In the genomic region with DNA sequence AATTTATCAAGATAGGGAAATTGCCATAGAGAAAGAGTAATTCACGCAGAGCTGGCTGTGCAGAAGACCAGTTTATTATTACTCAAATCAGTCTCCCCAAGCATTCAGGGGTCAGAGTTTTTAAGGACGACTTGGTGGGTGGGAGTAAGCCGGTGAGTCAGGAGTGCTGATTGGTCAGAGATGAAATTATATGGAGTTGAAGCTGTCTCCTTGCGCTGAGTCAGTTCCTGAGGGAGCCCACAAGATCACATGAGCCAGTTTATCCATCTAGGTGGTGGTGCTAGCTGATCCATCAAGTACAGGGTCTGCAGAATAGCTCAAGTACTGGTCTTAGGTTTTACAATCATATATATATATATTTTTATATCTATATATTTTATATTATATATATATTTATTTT, we compare ENCODE assay signal across 14 cellular contexts. TPM values are rescaled to one million over a fixed set of nuclear protein-coding genes. Genes with fewer than 3 reads are reported as not detected.
DNase-seq lines count a peak whose midpoint lies in the region; ATAC-seq and TF ChIP-seq lines count a peak whose summit lies in the region.
"Had no signal": no experiment of that assay in that cellular context is flagged by ENCODE, and none has a peak within 500 bp of the region (broad histone marks: within the 10 kb centered on the region; RNA-seq: fewer than 3 reads in every experiment).

No MANE protein-coding gene starts in this region.

- no peak overlapping the region for H3K4me3 ChIP-seq in RWPE2 (ENCODE audit: severe bottlenecking)
- no peak overlapping the region for H3K4me3 ChIP-seq in fibroblast of lung (replicated peaks in 1 of 4; ENCODE audit: control extremely low read depth in 1 of 4, insufficient read depth in 1 of 4, low read depth in 3 of 4, low read length in 4 of 4)
- no peak overlapping the region for H3K4me3 ChIP-seq in MM.1S (ENCODE audit: low read length)
- no peak overlapping the region for H3K4me3 ChIP-seq in Karpas-422 (ENCODE audit: low read length)
- H3K4me3 ChIP-seq: neural progenitor cell had no signal

- H3K4me1 Mint-ChIP-seq in activated naive CD4-positive, alpha-beta T cell treated with anti-CD3 and anti-CD28 coated beads for 36 hours (ENCODE audit: low read depth): no peaks in the 10 kb centered on the region
- peaks cover 4% of the 10 kb centered on the region for H3K4me1 Mint-ChIP-seq in type B pancreatic cell (ENCODE audit: unreplicated experiment)
- H3K4me1 Mint-ChIP-seq: neural progenitor cell had no signal

- H3K27ac Mint-ChIP-seq in activated naive CD4-positive, alpha-beta T cell treated with anti-CD3 and anti-CD28 coated beads, Interleukin-2, amount 50 U/mL, for 72 hours: no peak overlapping the region
- no peak overlapping the region for H3K27ac Mint-ChIP-seq in activated naive CD4-positive, alpha-beta T cell treated with anti-CD3 and anti-CD28 coated beads for 36 hours
- H3K27ac Mint-ChIP-seq in type B pancreatic cell: no peak overlapping the region
- H3K27ac Mint-ChIP-seq: neural progenitor cell; stimulated activated naive CD8-positive, alpha-beta T cell treated with anti-CD3 and anti-CD28 coated beads, Interleukin-15, Interleukin-2, amounts not matched to agents 100 ng/mL and 50 ng/mL, for 24 hours had no signal

- peak; percentile 69 to 84 for ATAC-seq in activated naive CD4-positive, alpha-beta T cell treated with anti-CD3 and anti-CD28 coated beads, Interleukin-2, amount 50 U/mL, for 72 hours
- peak; percentile 51; the same call in 2 of the 3 replicates for ATAC-seq in RWPE2 (ENCODE audit: low read depth)

- H3K4me2 ChIP-seq in fibroblast of lung (ENCODE audit: extremely low read depth, insufficient read depth, low read length): no peak overlapping the region
- no peak overlapping the region for H3K4me2 ChIP-seq in MM.1S (ENCODE audit: low read depth, low read length)
- no peak overlapping the region for H3K4me2 ChIP-seq in Karpas-422 (ENCODE audit: low read depth, low read length, poor library complexity, severe bottlenecking)
- H3K4me2 ChIP-seq: neural progenitor cell had no signal

- H3K9ac ChIP-seq in fibroblast of lung (ENCODE audit: insufficient read depth, low read length) (no peak overlapping the region), MM.1S (ENCODE audit: low read length) (no peak overlapping the region), Karpas-422 (ENCODE audit: low read length) (no peak overlapping the region)
- H3K9ac ChIP-seq: neural progenitor cell had no signal

- no peaks in the 10 kb centered on the region for H3F3A ChIP-seq in MM.1S (ENCODE audit: insufficient read depth, low read length)

- intact Hi-C loops in activated naive CD4-positive, alpha-beta T cell treated with anti-CD3 and anti-CD28 coated beads for 36 hours (cut with micrococcal nuclease): no loop called here

- CTCF ChIA-PET in activated naive CD4-positive, alpha-beta T cell treated with anti-CD3 and anti-CD28 coated beads for 36 hours (lab: Charles Lee): interaction anchor here (0.6 kb wide), 1 partner anchor 99 kb away, joined by 5 read pairs; no protein-coding TSS in a partner anchor

- H3K79me2 ChIP-seq in fibroblast of lung (ENCODE audit: control insufficient read depth, insufficient read depth, low read length): no peaks in the 10 kb centered on the region
- no peaks in the 10 kb centered on the region for H3K79me2 ChIP-seq in MM.1S (ENCODE audit: low read length)
- H3K79me2 ChIP-seq in Karpas-422 (ENCODE audit: low read length): no peaks in the 10 kb centered on the region

- H3K9me3 ChIP-seq in RWPE2 (ENCODE audit: severe bottlenecking): no peaks in the 10 kb centered on the region
- no peaks in the 10 kb centered on the region for H3K9me3 ChIP-seq in fibroblast of lung (ENCODE audit: control insufficient read depth, insufficient read depth, low read depth, low read length)
- H3K9me3 ChIP-seq in MM.1S (replicated peaks; ENCODE audit: insufficient read depth, low read length): no peaks in the 10 kb centered on the region
- no peaks in the 10 kb centered on the region for H3K9me3 ChIP-seq in Karpas-422 (ENCODE audit: low read length)

- H2AFZ ChIP-seq in fibroblast of lung (ENCODE audit: low read length): no peak overlapping the region
- no peak overlapping the region for H2AFZ ChIP-seq in MM.1S (ENCODE audit: low read length)
- H2AFZ ChIP-seq in Karpas-422 (ENCODE audit: low read length): no peak overlapping the region
- H2AFZ ChIP-seq: neural progenitor cell had no signal

- H3K9me3 Mint-ChIP-seq in activated naive CD4-positive, alpha-beta T cell treated with anti-CD3 and anti-CD28 coated beads, Interleukin-2, amount 50 U/mL, for 72 hours: no peaks in the 10 kb centered on the region
- H3K9me3 Mint-ChIP-seq in activated naive CD4-positive, alpha-beta T cell treated with anti-CD3 and anti-CD28 coated beads for 36 hours: no peaks in the 10 kb centered on the region
- no peaks in the 10 kb centered on the region for H3K9me3 Mint-ChIP-seq in type B pancreatic cell
- H3K9me3 Mint-ChIP-seq: neural progenitor cell; stimulated activated naive CD8-positive, alpha-beta T cell treated with anti-CD3 and anti-CD28 coated beads, Interleukin-15, Interleukin-2, amounts not matched to agents 100 ng/mL and 50 ng/mL, for 24 hours had no signal

- H3K27ac ChIP-seq in RWPE2 (ENCODE audit: poor library complexity, severe bottlenecking) (no peak overlapping the region), fibroblast of lung (ENCODE audit: insufficient read depth, low read length) (no peak overlapping the region), MM.1S (ENCODE audit: low read length) (no peak overlapping the region), Karpas-422 (ENCODE audit: low read length) (no peak overlapping the region)
- H3K27ac ChIP-seq: neural progenitor cell had no signal

- DNase-seq in activated naive CD4-positive, alpha-beta T cell treated with anti-CD3 and anti-CD28 coated beads, Interleukin-2, amount 50 U/mL, for 72 hours (ENCODE audit: low spot score in 2 of 2): no peak
- DNase-seq in activated naive CD4-positive, alpha-beta T cell treated with anti-CD3 and anti-CD28 coated beads for 36 hours: no peak
- DNase-seq in RWPE2 (ENCODE audit: low spot score): no peak
- DNase-seq in fibroblast of lung (ENCODE audit: low read depth in 2 of 2): peak; percentile 36 to 87
- no peak for DNase-seq in type B pancreatic cell (ENCODE audit: extremely low spot score, unreplicated experiment)
- DNase-seq in MM.1S: no peak
- no peak for DNase-seq in NCI-H526 (lab: John Stamatoyannopoulos, UW)
- DNase-seq in Karpas-422: no peak
- DNase-seq: activated CD8-positive, alpha-beta memory T cell treated with anti-CD3 and anti-CD28 coated beads for 24 hours; islet precursor cell; SHP77 had no signal

- H3K27me3 ChIP-seq in RWPE2 (ENCODE audit: insufficient read depth, poor library complexity, severe bottlenecking) (no peaks in the 10 kb centered on the region), fibroblast of lung (ENCODE audit: control insufficient read depth, insufficient read depth, low read length) (peaks cover 3% of the 10 kb centered on the region), MM.1S (replicated peaks; ENCODE audit: insufficient read depth, low read length) (no peaks in the 10 kb centered on the region), Karpas-422 (ENCODE audit: low read length) (no peaks in the 10 kb centered on the region)
- H3K27me3 ChIP-seq: neural progenitor cell had no signal

- no peak overlapping the region for H3K4me3 Mint-ChIP-seq in activated naive CD4-positive, alpha-beta T cell treated with anti-CD3 and anti-CD28 coated beads for 36 hours
- H3K4me3 Mint-ChIP-seq in type B pancreatic cell: peak overlapping the region; percentile 42
- H3K4me3 Mint-ChIP-seq: neural progenitor cell; stimulated activated naive CD8-positive, alpha-beta T cell treated with anti-CD3 and anti-CD28 coated beads, Interleukin-15, Interleukin-2, amounts not matched to agents 100 ng/mL and 50 ng/mL, for 24 hours had no signal

- H3K9me2 ChIP-seq in MM.1S (replicated peaks; ENCODE audit: insufficient read depth, low read length) (no peaks in the 10 kb centered on the region), Karpas-422 (replicated peaks; ENCODE audit: insufficient read depth, low read length) (no peaks in the 10 kb centered on the region)

- no peaks in the 10 kb centered on the region for H3K36me3 ChIP-seq in RWPE2 (ENCODE audit: low read depth)
- no peaks in the 10 kb centered on the region for H3K36me3 ChIP-seq in fibroblast of lung (ENCODE audit: control insufficient read depth, insufficient read depth, low read length)
- H3K36me3 ChIP-seq in MM.1S (replicated peaks; ENCODE audit: insufficient read depth, low read length): no peaks in the 10 kb centered on the region
- no peaks in the 10 kb centered on the region for H3K36me3 ChIP-seq in Karpas-422 (ENCODE audit: insufficient read depth, low read length)
- H3K36me3 ChIP-seq: neural progenitor cell had no signal

- no peaks in the 10 kb centered on the region for H4K20me1 ChIP-seq in fibroblast of lung (ENCODE audit: control insufficient read depth, extremely low read depth, insufficient read depth, low read length)
- H4K20me1 ChIP-seq in MM.1S (ENCODE audit: insufficient read depth, low read length): no peaks in the 10 kb centered on the region
- no peaks in the 10 kb centered on the region for H4K20me1 ChIP-seq in Karpas-422 (ENCODE audit: insufficient read depth, low read depth, low read length)

- no peaks in the 10 kb centered on the region for H3K4me1 ChIP-seq in RWPE2 (ENCODE audit: insufficient read depth, poor library complexity, severe bottlenecking)
- no peaks in the 10 kb centered on the region for H3K4me1 ChIP-seq in fibroblast of lung (ENCODE audit: control insufficient read depth, extremely low read depth, insufficient read depth, low read length)
- no peaks in the 10 kb centered on the region for H3K4me1 ChIP-seq in MM.1S (ENCODE audit: low read length)
- H3K4me1 ChIP-seq in Karpas-422 (ENCODE audit: low read length): no peaks in the 10 kb centered on the region
- H3K4me1 ChIP-seq: neural progenitor cell had no signal

- no peaks in the 10 kb centered on the region for H3K36me3 Mint-ChIP-seq in activated naive CD4-positive, alpha-beta T cell treated with anti-CD3 and anti-CD28 coated beads, Interleukin-2, amount 50 U/mL, for 72 hours
- no peaks in the 10 kb centered on the region for H3K36me3 Mint-ChIP-seq in activated naive CD4-positive, alpha-beta T cell treated with anti-CD3 and anti-CD28 coated beads for 36 hours (ENCODE audit: low read depth)
- H3K36me3 Mint-ChIP-seq in type B pancreatic cell: no peaks in the 10 kb centered on the region
- H3K36me3 Mint-ChIP-seq: neural progenitor cell had no signal

- no peaks in the 10 kb centered on the region for H3K27me3 Mint-ChIP-seq in activated naive CD4-positive, alpha-beta T cell treated with anti-CD3 and anti-CD28 coated beads for 36 hours (ENCODE audit: low read depth)
- H3K27me3 Mint-ChIP-seq in type B pancreatic cell: peaks cover 10% of the 10 kb centered on the region
- H3K27me3 Mint-ChIP-seq: stimulated activated naive CD8-positive, alpha-beta T cell treated with anti-CD3 and anti-CD28 coated beads, Interleukin-15, Interleukin-2, amounts not matched to agents 100 ng/mL and 50 ng/mL, for 24 hours had no signal

- no peak for TF ChIP-seq CTCF in RWPE2 (IDR thresholded peaks at IDR 0.05; ENCODE audit: poor library complexity, severe bottlenecking)
- no peak for TF ChIP-seq CTCF in fibroblast of lung (conservative IDR thresholded peaks at IDR 0.05 in 1 of 2, IDR thresholded peaks at IDR 0.05 in 1 of 2; ENCODE audit: low read depth in 1 of 2, low read length in 2 of 2)
- TF ChIP-seq CTCF in type B pancreatic cell (conservative IDR thresholded peaks at IDR 0.05): no peak
- TF ChIP-seq CTCF in MM.1S (IDR thresholded peaks at IDR 0.05; ENCODE audit: low read length): no peak

RNA-seq across cellular contexts. Expression of a gene that starts 6.0 kb away (rescaled TPM):
- total RNA-seq in activated naive CD4-positive, alpha-beta T cell treated with anti-CD3 and anti-CD28 coated beads, Interleukin-2, amount 50 U/mL, for 72 hours: not detected
- total RNA-seq in activated naive CD4-positive, alpha-beta T cell treated with anti-CD3 and anti-CD28 coated beads for 36 hours: not detected
- not detected in 2 replicates for total RNA-seq in fibroblast of lung
- not detected in 2 replicates for polyA plus RNA-seq in fibroblast of lung
- polyA plus RNA-seq in fibroblast of lung (2012): not detected in 2 replicates
- polyA minus RNA-seq in fibroblast of lung (ENCODE audit: low replicate concordance): not detected in 2 replicates
- 0.95 TPM in 1 of 2 replicates, not detected in the other for total RNA-seq in type B pancreatic cell (ENCODE audit: low replicate concordance)
- total RNA-seq in Karpas-422 (2014; rRNA removed; shearing (Covaris generic); ENCODE audit: low replicate concordance): not detected in 2 replicates
- total RNA-seq: endothelial cell of umbilical vein had no signal
- polyA plus RNA-seq: endothelial cell of umbilical vein had no signal

RNA-seq across cellular contexts. Expression of a gene that starts 46.9 kb away (rescaled TPM):
- 1 to 10 TPM; 3.3 to 5.6 TPM for total RNA-seq in activated naive CD4-positive, alpha-beta T cell treated with anti-CD3 and anti-CD28 coated beads, Interleukin-2, amount 50 U/mL, for 72 hours
- total RNA-seq in activated naive CD4-positive, alpha-beta T cell treated with anti-CD3 and anti-CD28 coated beads for 36 hours: 1 to 10 TPM; 4.5 to 5.0 TPM
- total RNA-seq in fibroblast of lung (3.3 and 4.3 TPM in 2 replicates), type B pancreatic cell (ENCODE audit: low replicate concordance) (9.4 and 16.9 TPM in 2 replicates)
- polyA plus RNA-seq in fibroblast of lung: 2.0 and 2.1 TPM in 2 replicates
- polyA plus RNA-seq in fibroblast of lung (2012): 2.0 TPM in 2 replicates
- polyA minus RNA-seq in fibroblast of lung (ENCODE audit: low replicate concordance): 4.9 and 5.9 TPM in 2 replicates
- total RNA-seq in Karpas-422 (2014; rRNA removed; shearing (Covaris generic); ENCODE audit: low replicate concordance): 4.1 and 5.8 TPM in 2 replicates

Comparison
In these comparisons a context has a peak if more than half of its experiments do, and no peak if none do; other contexts are left out.
1. DNase-seq: peak in fibroblast of lung (2 of 2); none in activated naive CD4-positive, alpha-beta T cell treated with anti-CD3 and anti-CD28 coated beads, Interleukin-2, amount 50 U/mL, for 72 hours (0 of 2), activated naive CD4-positive, alpha-beta T cell treated with anti-CD3 and anti-CD28 coated beads for 36 hours (single experiment), RWPE2 (single experiment), type B pancreatic cell (single experiment), MM.1S (single experiment), NCI-H526 (0 of 2) and Karpas-422 (single experiment).